In genomic region chr1:205516362-205516761, GRCh38 we compare ENCODE assay signal across 21 cellular contexts. TPM values are rescaled to one million over a fixed set of nuclear protein-coding genes. Genes with fewer than 3 reads are reported as not detected.
DNase-seq lines count a peak whose midpoint lies in the region; ATAC-seq, FAIRE-seq and TF ChIP-seq lines count a peak whose summit lies in the region.
"Had no signal": no experiment of that assay in that cellular context is flagged by ENCODE, and none has a peak within 500 bp of the region (broad histone marks: within the 10 kb centered on the region; RNA-seq: fewer than 3 reads in every experiment).

No MANE protein-coding gene starts in this region.

- intact Hi-C loops in Right ventricle myocardium inferior (cut with DNase I) = no loop called here
- intact Hi-C loops in kidney (cut with DNase I) = no loop called here
- intact Hi-C loops in uterus (cut with DNase I; ENCODE audit: low total_unique reads) = no loop called here

- TF ChIP-seq CTCF in right atrium auricular region (IDR thresholded peaks at IDR 0.05) (no peak), kidney (IDR thresholded peaks at IDR 0.05; ENCODE audit: borderline replicate concordance, extremely low read depth, insufficient read depth) (no peak), parathyroid adenoma (IDR thresholded peaks at IDR 0.05) (no peak), uterus (IDR thresholded peaks at IDR 0.05) (no peak), foreskin keratinocyte (conservative IDR thresholded peaks at IDR 0.05) (no peak)

- H3K27me3 ChIP-seq in right atrium auricular region (no peaks in the 10 kb centered on the region), parathyroid adenoma (ENCODE audit: control insufficient read depth, insufficient read depth, low read length) (no peaks in the 10 kb centered on the region), uterus (no peaks in the 10 kb centered on the region), foreskin keratinocyte (no peaks in the 10 kb centered on the region)
- H3K27me3 ChIP-seq: ascending aorta had no signal

- H3K9me3 ChIP-seq in right atrium auricular region (no peaks in the 10 kb centered on the region), kidney (ENCODE audit: control insufficient read depth in 1 of 2, low read length in 2 of 2) (no peaks in the 10 kb centered on the region), parathyroid adenoma (ENCODE audit: control insufficient read depth, low read length) (no peaks in the 10 kb centered on the region), uterus (no peaks in the 10 kb centered on the region)
- H3K9me3 ChIP-seq: ascending aorta had no signal

- H3K4me3 ChIP-seq in right atrium auricular region = no peak overlapping the region
- H3K4me3 ChIP-seq in kidney (ENCODE audit: low read length in 2 of 2) = no peak overlapping the region
- no peak overlapping the region for H3K4me3 ChIP-seq in parathyroid adenoma (ENCODE audit: low read depth, low read length)
- H3K4me3 ChIP-seq in uterus = no peak overlapping the region
- H3K4me3 ChIP-seq: ascending aorta had no signal

- H3K9ac ChIP-seq in kidney (ENCODE audit: low read length in 2 of 2) (no peak overlapping the region), parathyroid adenoma (no peak overlapping the region)

- no peak overlapping the region for H3K4me2 ChIP-seq in parathyroid adenoma (ENCODE audit: low read length)

- H3K27ac ChIP-seq in right atrium auricular region (peak overlapping the region; percentile 69 to 78), kidney (ENCODE audit: low read depth in 2 of 2, low read length in 2 of 2) (peak overlapping the region; percentile 59 to 65), parathyroid adenoma (peak overlapping the region; percentile 49), uterus (peak overlapping the region; percentile 59 to 62), foreskin keratinocyte (no peak overlapping the region)

- TF ChIP-seq POLR2A in uterus (IDR thresholded peaks at IDR 0.05) (no peak), erythroblast (IDR thresholded peaks at IDR 0.05; ENCODE audit: low read length) (no peak)

- no peak for ATAC-seq in Right ventricle myocardium inferior
- ATAC-seq in foreskin keratinocyte = no peak
- ATAC-seq: T-cell had no signal

- no peak for FAIRE-seq in kidney (lab: Jason Lieb, UNC)
- FAIRE-seq: D721Med, GM19239, urothelium cell line had no signal

- DNase-seq in right atrium auricular region (ENCODE audit: low spot score) (no peak), Right ventricle myocardium inferior (ENCODE audit: missing footprints) (no peak), kidney (no peak), uterus (no peak), NCI-H1694 (lab: John Stamatoyannopoulos, UW) (no peak), erythroblast (lab: John Stamatoyannopoulos, UW) (no peak), foreskin keratinocyte (no peak)
- DNase-seq: activated CD4-positive, alpha-beta T cell treated with anti-CD3 and anti-CD28 coated beads, Interleukin-2, amount 50 U/mL, for 4 hours; activated naive CD4-positive, alpha-beta T cell treated with Interleukin-2 at 50 U/mL for 16 hours; GOT3; kidney glomerular epithelial cell; NCI-H1105 treated with DMSO at 0.1 percent for 48 hours; NCI-H524; stimulated activated CD4-positive, alpha-beta T cell treated with anti-CD3 and anti-CD28 coated beads, Interleukin-1b, Interleukin-23, amount 100 ng/mL, for 48 hours; stimulated activated naive CD4-positive, alpha-beta T cell treated with Interleukin-2 at 50 U/mL for 16 hours; T-cell had no signal

- H3K79me2 ChIP-seq in parathyroid adenoma = no peaks in the 10 kb centered on the region

- H3K4me1 ChIP-seq in right atrium auricular region (peaks cover 0 to 97% of the 10 kb centered on the region in 2 donors), kidney (ENCODE audit: control insufficient read depth in 1 of 2, insufficient read depth in 1 of 2, low read depth in 1 of 2, low read length in 2 of 2) (peaks cover 8 to 55% of the 10 kb centered on the region in 2 donors), parathyroid adenoma (peaks cover 18% of the 10 kb centered on the region), uterus (peaks cover 4 to 26% of the 10 kb centered on the region in 2 donors), foreskin keratinocyte (no peaks in the 10 kb centered on the region)

- H2AFZ ChIP-seq in parathyroid adenoma = no peak overlapping the region

- H3K36me3 ChIP-seq in right atrium auricular region (no peaks in the 10 kb centered on the region), kidney (ENCODE audit: control insufficient read depth in 1 of 2, insufficient read depth in 2 of 2, low read length in 2 of 2) (no peaks in the 10 kb centered on the region), parathyroid adenoma (ENCODE audit: control insufficient read depth, insufficient read depth, low read length) (no peaks in the 10 kb centered on the region), uterus (no peaks in the 10 kb centered on the region)

RNA-seq across cellular contexts. Expression of gene CDK18, which starts 11.9 kb away (rescaled TPM):
- total RNA-seq in right atrium auricular region (100 to 1,000 TPM in 1 of 2 donors, 10 to 100 TPM in 1; 85.6 to 116 TPM), Right ventricle myocardium inferior (180 TPM), kidney (25.7 TPM), uterus (10 to 100 TPM in 2 of 4 donors, 1 to 10 TPM in 2; 4.1 to 28.2 (median 8.5) TPM), foreskin keratinocyte (13.5 and 14.2 TPM in 2 replicates)
- polyA plus RNA-seq in kidney (ENCODE audit: insufficient read depth, low read depth, low replicate concordance) (36.3 TPM), foreskin keratinocyte (13.4 and 13.7 TPM in 2 replicates)
